In the genomic region with DNA sequence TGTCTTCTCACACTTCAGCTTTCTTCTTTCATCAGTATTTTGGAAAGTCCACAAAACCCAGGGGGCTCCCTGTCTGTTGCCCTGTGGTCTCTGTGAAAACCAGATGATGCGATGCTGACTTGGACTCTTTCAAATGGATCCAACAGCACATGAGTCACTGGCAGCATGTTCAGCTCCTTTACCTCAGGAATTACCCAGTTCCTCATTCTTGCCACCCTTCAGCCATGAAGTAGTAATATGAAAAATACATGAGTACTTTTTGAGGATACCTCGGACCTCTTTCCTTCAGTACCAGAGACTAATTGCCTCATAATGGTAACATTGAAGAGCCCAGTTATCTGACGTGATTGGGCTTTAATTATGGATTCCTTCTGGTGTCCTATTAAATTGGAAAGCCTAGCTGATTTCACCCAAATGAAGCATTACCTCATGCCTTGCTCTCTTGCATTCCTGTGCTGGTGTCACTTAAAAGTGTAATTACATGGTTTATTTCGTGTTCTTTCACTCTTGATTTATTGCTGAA, we compare ENCODE assay signal across 8 cellular contexts.
DNase-seq lines count a peak whose midpoint lies in the region; ATAC-seq and TF ChIP-seq lines count a peak whose summit lies in the region.

No MANE protein-coding gene starts in this region.

- no peaks in the 10 kb centered on the region for H3K36me3 ChIP-seq in endodermal cell (ENCODE audit: control insufficient read depth, insufficient read depth, low read length)

- no peak overlapping the region for H3K4me3 Mint-ChIP-seq in endodermal cell

- no peaks in the 10 kb centered on the region for H3K36me3 Mint-ChIP-seq in endodermal cell (ENCODE audit: low read depth)

- peak; percentile 80 for ATAC-seq in HG02938 (IDR thresholded peaks at IDR 0.05; ENCODE audit: unreplicated experiment)

- DNase-seq in activated CD8-positive, alpha-beta memory T cell treated with anti-CD3 and anti-CD28 coated beads, Interleukin-2, amount 50 U/mL, for 4 hours: peak; percentile 35
- DNase-seq in activated CD8-positive, alpha-beta memory T cell treated with anti-CD3 and anti-CD28 coated beads for 24 hours: no peak
- DNase-seq in SIG-M5 (lab: John Stamatoyannopoulos, UW): peak; percentile 41
- peak; percentile 51 for DNase-seq in myocyte (ENCODE audit: low read depth)
- no peak for DNase-seq in GF-D8 (lab: John Stamatoyannopoulos, UW)
- DNase-seq in endodermal cell: no peak
- no peak for DNase-seq in NCI-H524 treated with DMSO at 0.1 percent for 48 hours (lab: John Stamatoyannopoulos, UW)

- TF ChIP-seq CTCF in endodermal cell (conservative IDR thresholded peaks at IDR 0.05): no peak

- WGBS in endodermal cell (ENCODE audit: insufficient coverage in 1 of 2, insufficient read length in 1 of 2), 2 experiments: 89 to 95% methylated on average over 3 to 4 of the region's 4 CpGs

- no peak overlapping the region for H3K9ac ChIP-seq in endodermal cell (ENCODE audit: extremely low read depth, low read length, poor library complexity, severe bottlenecking)

- H3K9me3 Mint-ChIP-seq in endodermal cell: no peaks in the 10 kb centered on the region

- no peaks in the 10 kb centered on the region for H3K9me3 ChIP-seq in endodermal cell (ENCODE audit: control insufficient read depth, low read length)

- H3K27me3 Mint-ChIP-seq in endodermal cell (ENCODE audit: insufficient read depth): no peaks in the 10 kb centered on the region

- H3K27ac Mint-ChIP-seq in endodermal cell: no peak overlapping the region

- no peak overlapping the region for H3K4me3 ChIP-seq in endodermal cell (ENCODE audit: low read length)

- no peaks in the 10 kb centered on the region for H3K27me3 ChIP-seq in endodermal cell (ENCODE audit: control insufficient read depth, insufficient read depth, low read length, poor library complexity, severe bottlenecking)

- H3K4me1 Mint-ChIP-seq in endodermal cell: no peaks in the 10 kb centered on the region

- H3K27ac ChIP-seq in endodermal cell (ENCODE audit: low read depth, low read length): no peak overlapping the region

- H3K4me1 ChIP-seq in endodermal cell (ENCODE audit: control insufficient read depth, insufficient read depth, low read length): no peaks in the 10 kb centered on the region

Comparison
In these comparisons a context has a peak if more than half of its experiments do, and no peak if none do; other contexts are left out.
1. DNase-seq: peak in activated CD8-positive, alpha-beta memory T cell treated with anti-CD3 and anti-CD28 coated beads, Interleukin-2, amount 50 U/mL, for 4 hours (single experiment), SIG-M5 (single experiment) and myocyte (single experiment); none in activated CD8-positive, alpha-beta memory T cell treated with anti-CD3 and anti-CD28 coated beads for 24 hours (single experiment), GF-D8 (single experiment), endodermal cell (single experiment) and NCI-H524 treated with DMSO at 0.1 percent for 48 hours (single experiment).